In genomic region chr19:1438035-1438932, GRCh38 we compare ENCODE assay signal across 8 cellular contexts. TPM values are rescaled to one million over a fixed set of nuclear protein-coding genes. Genes with fewer than 3 reads are reported as not detected.
A peak's percentile ranks its signal among the peaks of the same experiment; 100 is the strongest.
DNase-seq lines count a peak whose midpoint lies in the region; ATAC-seq and TF ChIP-seq lines count a peak whose summit lies in the region.

RPS15 (plus strand) TSS chr19:1438396; CDS start chr19:1438426, 30 bp downstream.

- in situ Hi-C loops in transverse colon (cut with MboI; ENCODE audit: low pct_ligation_motif_present in 1 of 4, low pct_unique_long_range_greater_than_20kb in 1 of 4, low sequenced_read_pairs in 3 of 4) = no loop called here

- TF ChIP-seq POLR2A in transverse colon (IDR thresholded peaks at IDR 0.05) = peak; percentile 92

- no peak for TF ChIP-seq EP300 in transverse colon (IDR thresholded peaks at IDR 0.05; ENCODE audit: low read depth)

- no peaks in the 10 kb centered on the region for H3K9me3 Mint-ChIP-seq in activated naive CD8-positive, alpha-beta T cell treated with anti-CD3 and anti-CD28 coated beads, Interleukin-2, amount 50 U/mL, for 24 hours

- DNase-seq in NCI-H1436 (lab: John Stamatoyannopoulos, UW) = peak; percentile 95
- DNase-seq in T follicular helper cell (ENCODE audit: low read depth) = peak; percentile 93
- peak; percentile 98 for DNase-seq in activated naive CD8-positive, alpha-beta T cell treated with anti-CD3 and anti-CD28 coated beads, Interleukin-2, amount 50 U/mL, for 24 hours
- DNase-seq in cardiac muscle cell (ENCODE audit: low read depth in 1 of 2, low spot score in 1 of 2) = peak; percentile 95 to 97
- DNase-seq in pons (ENCODE audit: low spot score) = peak; percentile 88
- DNase-seq in transverse colon = peak; percentile 97

- 1% methylated on average over 72 of the region's 100 CpGs; no CpG with 5 or more reads in 1 of the 2 donors for WGBS in transverse colon (ENCODE audit: low coverage in 1 of 2), 2 donors

- H3K4me1 ChIP-seq in cardiac muscle cell (ENCODE audit: low read depth) = peaks cover 4% of the 10 kb centered on the region
- peaks cover 6 to 29% (median 19%) of the 10 kb centered on the region in 4 donors for H3K4me1 ChIP-seq in transverse colon

- intact Hi-C loops in transverse colon (cut with DNase I; ENCODE audit: low total_unique reads) = no loop called here

- peak; percentile 82 for ATAC-seq in HG02759 (IDR thresholded peaks at IDR 0.05; ENCODE audit: unreplicated experiment)
- ATAC-seq in activated naive CD8-positive, alpha-beta T cell treated with anti-CD3 and anti-CD28 coated beads, Interleukin-2, amount 50 U/mL, for 24 hours = peak; percentile 85

- H3K27me3 ChIP-seq in cardiac muscle cell = no peaks in the 10 kb centered on the region
- H3K27me3 ChIP-seq in transverse colon = no peaks in the 10 kb centered on the region

- H3K4me3 Mint-ChIP-seq in activated naive CD8-positive, alpha-beta T cell treated with anti-CD3 and anti-CD28 coated beads, Interleukin-2, amount 50 U/mL, for 24 hours = peak within 1 kb of the TSS; percentile 94

- H3K36me3 Mint-ChIP-seq in activated naive CD8-positive, alpha-beta T cell treated with anti-CD3 and anti-CD28 coated beads, Interleukin-2, amount 50 U/mL, for 24 hours (ENCODE audit: low read depth) = peaks cover 44% of the 10 kb centered on the region

- H3K27ac Mint-ChIP-seq in activated naive CD8-positive, alpha-beta T cell treated with anti-CD3 and anti-CD28 coated beads, Interleukin-2, amount 50 U/mL, for 24 hours = peak within 1 kb of the TSS; percentile 99

- TF ChIP-seq CTCF in GM12872 (IDR thresholded peaks at IDR 0.05; ENCODE audit: insufficient read depth, low read depth, low read length) = peak; percentile 94
- TF ChIP-seq CTCF in cardiac muscle cell (IDR thresholded peaks at IDR 0.05; ENCODE audit: low read depth, low read length) = peak; percentile 90
- peak; percentile 91 to 98 (median 93) for TF ChIP-seq CTCF in transverse colon (IDR thresholded peaks at IDR 0.05)

- H3K27ac ChIP-seq in cardiac muscle cell (peak within 1 kb of the TSS; percentile 94), transverse colon (peak within 1 kb of the TSS; percentile 87 to 90 (median 90))

- H3K4me1 Mint-ChIP-seq in activated naive CD8-positive, alpha-beta T cell treated with anti-CD3 and anti-CD28 coated beads, Interleukin-2, amount 50 U/mL, for 24 hours = peaks cover 41% of the 10 kb centered on the region

- H3K27me3 Mint-ChIP-seq in activated naive CD8-positive, alpha-beta T cell treated with anti-CD3 and anti-CD28 coated beads, Interleukin-2, amount 50 U/mL, for 24 hours = no peaks in the 10 kb centered on the region

- H3K36me3 ChIP-seq in cardiac muscle cell = peaks cover 22% of the 10 kb centered on the region
- H3K36me3 ChIP-seq in transverse colon = peaks cover 0 to 31% (median 12%) of the 10 kb centered on the region in 4 donors

- H3K9me3 ChIP-seq in cardiac muscle cell (ENCODE audit: low read depth) (no peaks in the 10 kb centered on the region), transverse colon (no peaks in the 10 kb centered on the region)

- H3K4me3 ChIP-seq in cardiac muscle cell (peak within 1 kb of the TSS; percentile 56), transverse colon (peak within 1 kb of the TSS; percentile 53 to 93 (median 84))

RNA-seq across cellular contexts. Expression of gene RPS15, which starts in this region (rescaled TPM):
- total RNA-seq in cardiac muscle cell (3,563 and 6,817 TPM in 2 replicates), transverse colon (1,000 to 10,000 TPM; 1,367 to 2,740 (median 2,511) TPM)
- polyA plus RNA-seq in cardiac muscle cell = 1,008 and 1,129 TPM in 2 replicates

Comparison
In these comparisons a context has a peak if more than half of its experiments do, and no peak if none do; other contexts are left out.
1. Peak in every context shown above with its lines: DNase-seq, ATAC-seq, H3K4me3 ChIP-seq and H3K27ac ChIP-seq.